Comparison of ENCODE assay signal across 8 cellular contexts in the genomic region with DNA sequence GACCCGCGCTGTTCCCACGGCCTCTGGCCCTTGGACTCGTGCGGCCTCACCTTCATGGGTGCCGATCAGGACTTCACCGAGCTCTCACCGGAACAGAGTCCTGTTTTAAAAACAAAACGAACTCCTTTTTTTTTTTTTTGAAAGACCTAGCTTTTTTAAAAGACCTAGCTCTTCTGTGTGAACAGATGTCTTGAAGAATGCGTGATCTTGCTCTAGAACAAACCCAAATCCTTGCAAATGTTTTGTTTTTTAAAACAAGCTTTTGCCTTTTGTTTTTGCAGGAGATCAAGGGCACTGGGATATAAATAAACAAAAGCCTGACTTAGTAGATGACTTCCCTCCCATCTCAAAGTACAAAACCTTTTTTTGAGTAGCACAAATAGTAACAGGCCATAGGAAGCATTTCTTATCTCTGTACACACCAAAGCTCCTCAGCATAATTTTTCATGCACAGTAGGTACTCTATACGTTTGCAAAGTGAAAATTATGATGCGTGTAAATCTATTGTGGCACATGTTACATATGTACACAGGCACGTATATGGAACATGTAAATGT. TPM values are rescaled to one million over a fixed set of nuclear protein-coding genes. Genes with fewer than 3 reads are reported as not detected.
DNase-seq lines count a peak whose midpoint lies in the region; ATAC-seq and TF ChIP-seq lines count a peak whose summit lies in the region.

No MANE protein-coding gene starts in this region.

- H3K4me3 Mint-ChIP-seq in endodermal cell = peak overlapping the region; percentile 89

- H3K9me3 ChIP-seq in PC-3 (ENCODE audit: low read length) (no peaks in the 10 kb centered on the region), endodermal cell (ENCODE audit: control insufficient read depth, low read length) (peaks cover 8% of the 10 kb centered on the region), neuron (ENCODE audit: low read length) (no peaks in the 10 kb centered on the region)

- H4K20me1 ChIP-seq in PC-3 (ENCODE audit: low read length) = peaks cover 30% of the 10 kb centered on the region

- H3K27ac Mint-ChIP-seq in endodermal cell = peak overlapping the region; percentile 98

- H3K4me2 ChIP-seq in PC-3 (ENCODE audit: low read length) = peak overlapping the region; percentile 86

- ATAC-seq in PC-3 (peak; percentile 14; the same call in 1 of the 2 replicates), HG03108 (IDR thresholded peaks at IDR 0.05; ENCODE audit: unreplicated experiment) (no peak), HG03457 (IDR thresholded peaks at IDR 0.05; ENCODE audit: unreplicated experiment) (no peak)

- H3K27ac ChIP-seq in PC-3 (ENCODE audit: low read length) (peak overlapping the region; percentile 98), endodermal cell (ENCODE audit: low read depth, low read length) (peak overlapping the region; percentile 99)

- H3K4me1 Mint-ChIP-seq in endodermal cell = peaks cover 24% of the 10 kb centered on the region

- H3K4me1 ChIP-seq in PC-3 (ENCODE audit: insufficient read depth, low read length) (peaks cover 15% of the 10 kb centered on the region), endodermal cell (ENCODE audit: control insufficient read depth, insufficient read depth, low read length) (peaks cover 8% of the 10 kb centered on the region), neuron (ENCODE audit: insufficient read depth, low read length) (peaks cover 13% of the 10 kb centered on the region)

- CTCF ChIA-PET in PC-3 (lab: Charles Lee) = interaction anchor here (1.0 kb wide), 1 partner anchor 555 kb away, joined by 3 read pairs; a partner anchor contains a TSS

- peak overlapping the region; percentile 98 for H3K9ac ChIP-seq in PC-3 (ENCODE audit: low read length)
- peak overlapping the region; percentile 94 for H3K9ac ChIP-seq in endodermal cell (ENCODE audit: extremely low read depth, low read length, poor library complexity, severe bottlenecking)

- H3K27me3 ChIP-seq in PC-3 (ENCODE audit: low read length) (no peaks in the 10 kb centered on the region), endodermal cell (ENCODE audit: control insufficient read depth, insufficient read depth, low read length, poor library complexity, severe bottlenecking) (no peaks in the 10 kb centered on the region), neuron (ENCODE audit: insufficient read depth, low read length) (no peaks in the 10 kb centered on the region)

- DNase-seq in NCI-H1694 treated with DMSO at 0.1 percent for 48 hours (lab: John Stamatoyannopoulos, UW) (peak; percentile 31), NCI-H1694 (lab: John Stamatoyannopoulos, UW) (no peak), PC-3 (no peak), endodermal cell (no peak), midbrain (lab: John Stamatoyannopoulos, UW) (no peak)

- no peaks in the 10 kb centered on the region for H3F3A ChIP-seq in PC-3 (ENCODE audit: low read length, unreplicated experiment)

- H3K4me3 ChIP-seq in PC-3 (ENCODE audit: low read length) (peak overlapping the region; percentile 100), endodermal cell (ENCODE audit: low read length) (peak overlapping the region; percentile 100), neuron (ENCODE audit: low read length) (peak overlapping the region; percentile 65)

- no peaks in the 10 kb centered on the region for H3K27me3 Mint-ChIP-seq in endodermal cell (ENCODE audit: insufficient read depth)

- H3K36me3 ChIP-seq in PC-3 (ENCODE audit: low read depth, low read length) (no peaks in the 10 kb centered on the region), endodermal cell (ENCODE audit: control insufficient read depth, insufficient read depth, low read length) (no peaks in the 10 kb centered on the region), neuron (ENCODE audit: insufficient read depth, low read length) (no peaks in the 10 kb centered on the region)

- POLR2A ChIA-PET in PC-3 (lab: Charles Lee; ENCODE audit: unreplicated experiment) = no interaction called here

- no peaks in the 10 kb centered on the region for H3K36me3 Mint-ChIP-seq in endodermal cell (ENCODE audit: low read depth)

- WGBS in endodermal cell (ENCODE audit: insufficient coverage in 1 of 2, insufficient read length in 1 of 2), 2 experiments = 19 to 23% methylated on average over 13 of the region's 13 CpGs

- H3K9me2 ChIP-seq in PC-3 (replicated peaks; ENCODE audit: low read length) = no peaks in the 10 kb centered on the region

- TSS peak; percentile 55 for BruUV-seq in PC-3 (replicated peaks; lab: Mats Ljungman, UMichigan)

- intact Hi-C loops in PC-3 (cut with micrococcal nuclease) = loop anchor here (2.0 kb wide), 2 partner anchors 42 to 118 kb away; no protein-coding TSS in a partner anchor

- H3K79me2 ChIP-seq in PC-3 (ENCODE audit: low read length) = peaks cover 38% of the 10 kb centered on the region

- no peak for TF ChIP-seq CTCF in PC-3 (conservative IDR thresholded peaks at IDR 0.05; ENCODE audit: low read depth, low read length)
- no peak for TF ChIP-seq CTCF in endodermal cell (conservative IDR thresholded peaks at IDR 0.05)

- H3K9me3 Mint-ChIP-seq in endodermal cell = peaks cover 9% of the 10 kb centered on the region

- peak overlapping the region; percentile 84 for H2AFZ ChIP-seq in PC-3 (ENCODE audit: low read length)
- peak overlapping the region; percentile 61 for H2AFZ ChIP-seq in neuron (ENCODE audit: low read depth, low read length)

RNA-seq across cellular contexts. Expression of a gene that starts 1.1 kb away (rescaled TPM):
- total RNA-seq in PC-3 (2014; rRNA removed) (7.9 and 22.2 TPM in 2 replicates), endodermal cell (10 to 100 TPM; 35.1 to 45.7 TPM)
- polyA plus RNA-seq in endodermal cell (2013, experiment 1 of 2) = 37.2 TPM
- polyA plus RNA-seq in endodermal cell (2013, experiment 2 of 2) = 34.9 TPM

RNA-seq across cellular contexts. Expression of a gene that starts 52.9 kb away (rescaled TPM):
- total RNA-seq in PC-3 (2014; rRNA removed) (53.5 and 58.2 TPM in 2 replicates), endodermal cell (10 to 100 TPM; 54.9 to 65.1 TPM)
- polyA plus RNA-seq in endodermal cell (2013, experiment 1 of 2) = 59.9 TPM
- polyA plus RNA-seq in endodermal cell (2013, experiment 2 of 2) = 51.3 TPM
